Comparison of ENCODE assay signal across 14 cellular contexts in the genomic region with DNA sequence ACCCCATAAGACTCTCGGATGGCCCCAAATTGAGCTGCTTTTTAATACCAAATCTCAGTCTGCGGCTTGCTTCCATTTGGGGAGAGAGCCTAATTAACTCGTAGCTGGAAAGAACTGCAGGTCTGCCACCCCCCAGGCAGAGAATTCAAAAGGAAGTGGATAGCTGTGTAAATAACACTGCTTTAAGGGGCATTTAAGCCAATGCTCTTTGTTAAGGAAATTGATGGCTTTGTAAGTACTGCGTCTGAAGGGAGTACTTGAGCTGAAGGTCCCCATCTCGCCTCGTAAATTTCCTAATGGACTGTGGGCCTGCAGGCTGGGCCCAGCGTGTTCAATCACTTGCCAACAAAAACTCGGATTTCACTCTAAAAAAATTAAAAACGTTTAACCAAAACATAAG.
A peak's percentile ranks its signal among the peaks of the same experiment; 100 is the strongest.
DNase-seq lines count a peak whose midpoint lies in the region; FAIRE-seq and TF ChIP-seq lines count a peak whose summit lies in the region.
"Had no signal": no experiment of that assay in that cellular context is flagged by ENCODE, and none has a peak within 500 bp of the region (broad histone marks: within the 10 kb centered on the region; RNA-seq: fewer than 3 reads in every experiment).

No MANE protein-coding gene starts in this region.

- intact Hi-C loops in kidney (cut with DNase I) = no loop called here

- H3K4me3 ChIP-seq in HUES48 (ENCODE audit: low read depth, low read length) = peak overlapping the region; percentile 45
- no peak overlapping the region for H3K4me3 ChIP-seq in neuronal stem cell (ENCODE audit: low read length in 2 of 2)
- H3K4me3 ChIP-seq in kidney (ENCODE audit: low read length in 2 of 2) = no peak overlapping the region
- no peak overlapping the region for H3K4me3 ChIP-seq in WERI-Rb-1 (ENCODE audit: low read depth, low read length)
- H3K4me3 ChIP-seq: SJSA1, skin epidermis had no signal

- no peak overlapping the region for H2AK5ac ChIP-seq in neuronal stem cell (ENCODE audit: low read depth, low read length)

- no peak overlapping the region for H2BK12ac ChIP-seq in neuronal stem cell (ENCODE audit: low read length)

- H3K79me1 ChIP-seq in neuronal stem cell (ENCODE audit: low read depth, low read length) = no peaks in the 10 kb centered on the region

- H3K36me3 ChIP-seq in HUES48 (ENCODE audit: control insufficient read depth, insufficient read depth, low read length) (no peaks in the 10 kb centered on the region), neuronal stem cell (replicated peaks in 1 of 2; ENCODE audit: control insufficient read depth in 2 of 2, insufficient read depth in 2 of 2, low read length in 2 of 2) (peaks cover 0 to 5% of the 10 kb centered on the region in 2 donors), kidney (ENCODE audit: control insufficient read depth in 1 of 2, insufficient read depth in 2 of 2, low read length in 2 of 2) (no peaks in the 10 kb centered on the region), WERI-Rb-1 (no peaks in the 10 kb centered on the region)
- H3K36me3 ChIP-seq: SJSA1 had no signal

- no peak overlapping the region for H3K23ac ChIP-seq in neuronal stem cell (ENCODE audit: low read depth, low read length, poor library complexity)

- H3K14ac ChIP-seq in neuronal stem cell (ENCODE audit: low read length) = no peak overlapping the region

- H3K27me3 ChIP-seq in HUES48 (ENCODE audit: control insufficient read depth, insufficient read depth, low read length) (peaks cover 82% of the 10 kb centered on the region), neuronal stem cell (ENCODE audit: control insufficient read depth in 3 of 3, insufficient read depth in 3 of 3, low read depth in 1 of 3, low read length in 3 of 3) (peaks cover 0 to 4% (median 0%) of the 10 kb centered on the region in 3 experiments), WERI-Rb-1 (ENCODE audit: insufficient read depth, low read depth, severe bottlenecking) (no peaks in the 10 kb centered on the region)
- H3K27me3 ChIP-seq: SJSA1 had no signal

- H4K91ac ChIP-seq in neuronal stem cell (ENCODE audit: low read depth, low read length, poor library complexity) = no peak overlapping the region

- H2AFZ ChIP-seq in neuronal stem cell (ENCODE audit: low read length) = peak overlapping the region; percentile 51

- no peak overlapping the region for H3K4ac ChIP-seq in neuronal stem cell (ENCODE audit: low read length)

- no peak overlapping the region for H4K8ac ChIP-seq in neuronal stem cell (ENCODE audit: low read depth, low read length)

- H3K27ac ChIP-seq in HUES48 (ENCODE audit: low read depth, low read length) = peak overlapping the region; percentile 51
- no peak overlapping the region for H3K27ac ChIP-seq in neuronal stem cell (replicated peaks; ENCODE audit: low read length)
- H3K27ac ChIP-seq in kidney (ENCODE audit: low read depth in 2 of 2, low read length in 2 of 2) = no peak overlapping the region
- no peak overlapping the region for H3K27ac ChIP-seq in WERI-Rb-1
- H3K27ac ChIP-seq: SJSA1 had no signal

- peak; percentile 48 for FAIRE-seq in endometrium (lab: Jason Lieb, UNC)
- no peak for FAIRE-seq in kidney (lab: Jason Lieb, UNC)

- H2BK120ac ChIP-seq in neuronal stem cell (ENCODE audit: low read depth, low read length) = no peak overlapping the region

- no peak overlapping the region for H3K18ac ChIP-seq in neuronal stem cell (ENCODE audit: low read length)

- no peaks in the 10 kb centered on the region for H3K9me3 ChIP-seq in HUES48 (ENCODE audit: control insufficient read depth, insufficient read depth, low read length)
- H3K9me3 ChIP-seq in neuronal stem cell (replicated peaks in 1 of 2; ENCODE audit: control insufficient read depth in 2 of 2, insufficient read depth in 1 of 2, low read depth in 1 of 2, low read length in 2 of 2) = no peaks in the 10 kb centered on the region
- H3K9me3 ChIP-seq in kidney (ENCODE audit: control insufficient read depth in 1 of 2, low read length in 2 of 2) = no peaks in the 10 kb centered on the region
- H3K9me3 ChIP-seq in WERI-Rb-1 (ENCODE audit: severe bottlenecking) = no peaks in the 10 kb centered on the region
- H3K9me3 ChIP-seq: SJSA1 had no signal

- peak; percentile 40 for DNase-seq in NCI-H2107 (lab: John Stamatoyannopoulos, UW)
- DNase-seq in neuronal stem cell (ENCODE audit: low spot score) = peak; percentile 67
- DNase-seq in GF-D8 (lab: John Stamatoyannopoulos, UW) = no peak
- no peak for DNase-seq in kidney
- DNase-seq in NCI-H226 = no peak
- no peak for DNase-seq in WERI-Rb-1
- DNase-seq: activated CD8-positive, alpha-beta T cell treated with anti-CD3 and anti-CD28 coated beads, Interleukin-2, amount 10 ng/mL, durations not matched to agents 7 days and 5 days; activated effector memory CD4-positive, alpha-beta T cell treated with Interleukin-2 at 50 U/mL for 16 hours; effector memory CD4-positive, alpha-beta T cell; GOT3 had no signal

- H2BK5ac ChIP-seq in neuronal stem cell (ENCODE audit: low read length) = no peak overlapping the region

- no peak overlapping the region for H2BK15ac ChIP-seq in neuronal stem cell (ENCODE audit: low read length)

- H3K9ac ChIP-seq in HUES48 (ENCODE audit: low read depth, low read length) = no peak overlapping the region
- no peak overlapping the region for H3K9ac ChIP-seq in neuronal stem cell (ENCODE audit: low read depth, low read length, poor library complexity)
- H3K9ac ChIP-seq in kidney (ENCODE audit: low read length in 2 of 2) = no peak overlapping the region

- TF ChIP-seq CTCF in kidney (IDR thresholded peaks at IDR 0.05; ENCODE audit: borderline replicate concordance, extremely low read depth, insufficient read depth) = no peak
- no peak for TF ChIP-seq CTCF in WERI-Rb-1 (IDR thresholded peaks at IDR 0.05; ENCODE audit: low read depth, low read length)

- H3K4me2 ChIP-seq in neuronal stem cell (ENCODE audit: insufficient read depth, low read length, poor library complexity, severe bottlenecking) = no peak overlapping the region

- no CpG with 5 or more reads among the region's 9 CpGs for WGBS in neuronal stem cell (ENCODE audit: extremely low coverage in 2 of 2, insufficient read length in 2 of 2, insufficient replicate concordance in 1 of 2), 2 donors

- H3K4me1 ChIP-seq in HUES48 (ENCODE audit: control insufficient read depth, insufficient read depth, low read length) (peaks cover 56% of the 10 kb centered on the region), neuronal stem cell (ENCODE audit: control insufficient read depth in 2 of 2, insufficient read depth in 1 of 2, low read depth in 1 of 2, low read length in 2 of 2) (peaks cover 17 to 26% of the 10 kb centered on the region in 2 donors), kidney (ENCODE audit: control insufficient read depth in 1 of 2, insufficient read depth in 1 of 2, low read depth in 1 of 2, low read length in 2 of 2) (no peaks in the 10 kb centered on the region)

Comparison
In these comparisons a context has a peak if more than half of its experiments do, and no peak if none do; other contexts are left out.
1. DNase-seq: peak in NCI-H2107 (single experiment) and neuronal stem cell (single experiment); none in GF-D8 (single experiment), kidney (single experiment), NCI-H226 (single experiment) and WERI-Rb-1 (single experiment).